Comparison of ENCODE assay signal across 22 cellular contexts in the genomic region with DNA sequence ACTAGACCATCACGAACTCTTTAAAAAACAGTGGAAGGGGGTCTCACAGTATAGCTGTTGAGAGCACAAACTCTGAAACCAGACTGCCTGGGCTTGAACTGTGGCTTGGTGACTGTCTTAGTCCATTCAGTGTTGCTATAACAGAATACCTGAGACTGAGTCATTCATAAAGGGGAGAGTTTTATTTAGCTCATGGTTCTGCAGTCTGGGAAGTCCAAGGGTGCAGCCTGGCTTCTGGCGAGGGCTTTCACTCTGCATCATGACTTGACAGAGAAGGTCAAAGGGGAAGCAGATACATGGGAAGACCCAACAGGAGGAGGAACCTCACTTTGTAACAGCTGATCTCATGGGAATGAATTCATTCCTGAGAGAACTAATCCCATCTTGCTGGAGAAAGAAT.
"Had no signal": no experiment of that assay in that cellular context is flagged by ENCODE, and none has a peak within 500 bp of the region (broad histone marks: within the 10 kb centered on the region; RNA-seq: fewer than 3 reads in every experiment).

No MANE protein-coding gene starts in this region.

- DNase-seq: dermis blood vessel endothelial cell; foreskin melanocyte; head of caudate nucleus; kidney; left colon; left ventricle myocardium superior; mesendoderm; naive thymus-derived CD4-positive, alpha-beta T cell; nephron progenitor cell; retina; stimulated activated CD4-positive, alpha-beta T cell treated with anti-CD3 and anti-CD28 coated beads, Interleukin-12 subunit alpha, Interleukin-12 subunit beta, amount 100 ng/mL, for 4 hours; stimulated activated CD4-positive, alpha-beta T cell treated with anti-CD3 and anti-CD28 coated beads, Interleukin-2, amount 100 ng/mL, for 48 hours; stimulated activated naive CD4-positive, alpha-beta T cell treated with Interleukin-2 at 50 U/mL for 16 hours; tibial artery; upper lobe of left lung had no signal

- H3K27me3 ChIP-seq: hepatocyte, tibial artery, upper lobe of left lung, vagina had no signal

- H3K4me1 ChIP-seq: parathyroid adenoma, prostate gland, tibial artery had no signal

- H3K9me3 ChIP-seq: prostate gland, vagina had no signal

- H3K36me3 ChIP-seq: prostate gland, tibial artery, upper lobe of left lung, vagina had no signal

- H3K27ac ChIP-seq: hepatocyte, parathyroid adenoma, prostate gland, skin epidermis, tibial artery, upper lobe of left lung, vagina had no signal

- ATAC-seq: left colon; left ventricle myocardium superior; naive thymus-derived CD4-positive, alpha-beta T cell; sciatic nerve had no signal

- H3K4me3 ChIP-seq: hepatocyte, lung, prostate gland, skin epidermis, tibial artery, upper lobe of left lung, vagina had no signal
